ENCODE assay signal across 25 cellular contexts in the genomic region with DNA sequence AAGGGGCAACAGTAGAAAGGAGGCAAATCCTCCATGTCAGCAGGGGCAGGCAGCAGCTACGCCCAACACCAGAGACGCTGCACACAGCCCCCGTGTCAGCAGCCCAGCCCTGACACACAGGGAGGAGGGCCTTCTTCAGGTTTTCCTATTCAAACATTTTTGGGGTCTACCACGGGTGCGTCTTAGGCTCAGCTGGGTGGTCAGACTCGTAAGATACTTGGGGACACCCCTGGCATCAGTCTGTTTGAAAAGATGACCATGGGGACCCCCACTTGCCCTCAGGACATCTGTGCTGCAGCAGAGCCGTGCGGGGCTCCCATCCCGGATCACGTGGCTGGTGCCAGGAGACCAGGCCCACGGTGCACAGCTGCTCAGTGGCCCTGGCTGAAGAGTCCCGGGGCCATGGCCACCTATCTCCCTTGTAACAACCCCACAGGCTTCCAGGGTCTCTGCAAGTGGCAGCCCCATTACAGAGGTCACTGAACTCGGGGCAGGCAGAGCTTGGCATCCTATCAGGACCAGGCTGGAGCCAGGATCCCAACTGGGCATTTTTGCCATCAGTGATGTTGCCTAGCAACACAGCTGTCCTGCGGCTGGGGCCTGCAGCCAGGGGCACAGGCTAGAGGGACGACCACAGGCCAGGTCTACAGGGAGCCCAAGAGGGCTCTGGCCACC.
DNase-seq lines count a peak whose midpoint lies in the region; ATAC-seq and TF ChIP-seq lines count a peak whose summit lies in the region.
"Had no signal": no experiment of that assay in that cellular context is flagged by ENCODE, and none has a peak within 500 bp of the region (broad histone marks: within the 10 kb centered on the region; RNA-seq: fewer than 3 reads in every experiment).

No MANE protein-coding gene starts in this region.

- no peak overlapping the region for H3K27ac ChIP-seq in heart right ventricle
- H3K27ac ChIP-seq in neural progenitor cell, result no peak overlapping the region
- no peak overlapping the region for H3K27ac ChIP-seq in vagina
- H3K27ac ChIP-seq: RWPE1, WERI-Rb-1 had no signal

- ATAC-seq in heart right ventricle (peak in 7 of 8 donors; percentile 21 to 63 (median 33)), left ventricle myocardium superior (peak; percentile 69)

- H3K27me3 Mint-ChIP-seq in neural progenitor cell (ENCODE audit: insufficient read depth, low read depth), result no peaks in the 10 kb centered on the region
- H3K27me3 Mint-ChIP-seq: naive B cell had no signal

- no peak overlapping the region for H2AFZ ChIP-seq in neural progenitor cell (replicated peaks)

- peaks cover 4% of the 10 kb centered on the region for H3K9me3 Mint-ChIP-seq in neural progenitor cell
- H3K9me3 Mint-ChIP-seq: activated naive CD4-positive, alpha-beta T cell treated with anti-CD3 and anti-CD28 coated beads, Interleukin-2, amount 10 ng/mL, durations not matched to agents 7 days and 5 days; activated T-helper 1 cell treated with anti-CD3 and anti-CD28 coated beads, Interleukin-12 subunit alpha, Interleukin-12 subunit beta, Interleukin-2, Interleukin-4 antibody, amounts not matched to agents 30 ng/mL and 10 ng/mL and 1 ng/mL, durations not matched to agents 14 hours and 24 hours and 36 hours; HFFc6 had no signal

- no peak overlapping the region for H3K9ac ChIP-seq in neural progenitor cell

- intact Hi-C loops in heart right ventricle (cut with DNase I) (no loop called here), cardiac septum (cut with DNase I) (no loop called here), left ventricle myocardium superior (cut with micrococcal nuclease) (no loop called here), vagina (cut with DNase I) (no loop called here)

- H3K79me2 ChIP-seq in neural progenitor cell (ENCODE audit: low read depth), result no peaks in the 10 kb centered on the region

- peaks cover 0 to 10% (median 0%) of the 10 kb centered on the region in 9 donors for H3K4me1 ChIP-seq in heart right ventricle
- H3K4me1 ChIP-seq in neural progenitor cell, result no peaks in the 10 kb centered on the region
- H3K4me1 ChIP-seq in vagina, result no peaks in the 10 kb centered on the region
- H3K4me1 ChIP-seq: Caco-2 had no signal

- no peak overlapping the region for H3K4me3 ChIP-seq in heart right ventricle
- H3K4me3 ChIP-seq in neural progenitor cell, result no peak overlapping the region
- H3K4me3 ChIP-seq in vagina, result no peak overlapping the region
- H3K4me3 ChIP-seq: smooth muscle cell had no signal

- WGBS in heart right ventricle, 2 donors, result 75 to 77% methylated on average over 15 of the region's 15 CpGs

- no peak overlapping the region for H3K4me3 Mint-ChIP-seq in neural progenitor cell
- H3K4me3 Mint-ChIP-seq: activated naive CD4-positive, alpha-beta T cell treated with anti-CD3 and anti-CD28 coated beads, Interleukin-2, amount 10 ng/mL, durations not matched to agents 7 days and 5 days; activated T-helper 1 cell treated with anti-CD3 and anti-CD28 coated beads, Interleukin-12 subunit alpha, Interleukin-12 subunit beta, Interleukin-2, Interleukin-4 antibody, amounts not matched to agents 30 ng/mL and 10 ng/mL and 1 ng/mL, durations not matched to agents 14 hours and 24 hours and 36 hours; brain; HFFc6; naive B cell had no signal

- no peak for TF ChIP-seq POLR2A in vagina (IDR thresholded peaks at IDR 0.05)

- TF ChIP-seq CTCF in heart right ventricle (IDR thresholded peaks at IDR 0.05) (no peak), neural progenitor cell (IDR thresholded peaks at IDR 0.05) (no peak), vagina (IDR thresholded peaks at IDR 0.05) (no peak)

- no peak overlapping the region for H3K4me2 ChIP-seq in neural progenitor cell
- H3K4me2 ChIP-seq: smooth muscle cell had no signal

- DNase-seq in heart right ventricle (peak in 1 of 2 donors; percentile 37), cardiac septum (ENCODE audit: low spot score) (no peak), left ventricle myocardium superior (no peak), neural progenitor cell (ENCODE audit: low spot score) (no peak), vagina (ENCODE audit: extremely low spot score in 2 of 2) (peak; percentile 60 to 89), COLO829 (ENCODE audit: low spot score) (no peak), GDM1 (lab: John Stamatoyannopoulos, UW) (no peak)
- DNase-seq in activated CD4-positive, alpha-beta T cell treated with anti-CD3 and anti-CD28 coated beads for 1 hour, result no peak
- DNase-seq: ACHN; activated CD4-positive, alpha-beta T cell treated with anti-CD3 and anti-CD28 coated beads, Interleukin-2, amount 50 U/mL, for 1 hour; activated CD8-positive, alpha-beta memory T cell treated with anti-CD3 and anti-CD28 coated beads, Interleukin-2, amount 50 U/mL, for 4 hours; activated naive CD4-positive, alpha-beta T cell treated with anti-CD3 and anti-CD28 coated beads, Interleukin-2, amount 10 ng/mL, durations not matched to agents 7 days and 5 days; Caco-2; HFFc6; kidney glomerular epithelial cell; naive B cell; NCI-H1436 treated with DMSO at 0.1 percent for 48 hours; NCI-H345; NCI-H774; T-helper 9 cell; WERI-Rb-1 had no signal

- H3K9me3 ChIP-seq in heart right ventricle (no peaks in the 10 kb centered on the region), neural progenitor cell (ENCODE audit: low read depth) (no peaks in the 10 kb centered on the region), vagina (no peaks in the 10 kb centered on the region)
- H3K9me3 ChIP-seq: Caco-2 had no signal

- H3K27me3 ChIP-seq in heart right ventricle (peaks cover 0 to 5% (median 0%) of the 10 kb centered on the region in 7 donors), neural progenitor cell (no peaks in the 10 kb centered on the region), vagina (no peaks in the 10 kb centered on the region)

- H3K4me1 Mint-ChIP-seq in neural progenitor cell, result peaks cover 29% of the 10 kb centered on the region
- H3K4me1 Mint-ChIP-seq: activated naive CD4-positive, alpha-beta T cell treated with anti-CD3 and anti-CD28 coated beads, Interleukin-2, amount 10 ng/mL, durations not matched to agents 7 days and 5 days; naive B cell had no signal

- H3F3A ChIP-seq in neural progenitor cell (ENCODE audit: low read depth), result no peaks in the 10 kb centered on the region

- no peaks in the 10 kb centered on the region for H4K20me1 ChIP-seq in neural progenitor cell (ENCODE audit: low read depth)

- H3K36me3 Mint-ChIP-seq in neural progenitor cell, result peaks cover 2% of the 10 kb centered on the region
- H3K36me3 Mint-ChIP-seq: activated naive CD4-positive, alpha-beta T cell treated with anti-CD3 and anti-CD28 coated beads, Interleukin-2, amount 10 ng/mL, durations not matched to agents 7 days and 5 days; brain; naive B cell had no signal

- peak overlapping the region; percentile 33 for H3K27ac Mint-ChIP-seq in neural progenitor cell
- H3K27ac Mint-ChIP-seq: activated naive CD4-positive, alpha-beta T cell treated with anti-CD3 and anti-CD28 coated beads, Interleukin-2, amount 10 ng/mL, durations not matched to agents 7 days and 5 days; activated T-helper 1 cell treated with anti-CD3 and anti-CD28 coated beads, Interleukin-12 subunit alpha, Interleukin-12 subunit beta, Interleukin-2, Interleukin-4 antibody, amounts not matched to agents 30 ng/mL and 10 ng/mL and 1 ng/mL, durations not matched to agents 14 hours and 24 hours and 36 hours; brain; HFFc6; naive B cell had no signal

- no peaks in the 10 kb centered on the region for H3K36me3 ChIP-seq in heart right ventricle
- no peaks in the 10 kb centered on the region for H3K36me3 ChIP-seq in neural progenitor cell
- no peaks in the 10 kb centered on the region for H3K36me3 ChIP-seq in vagina
- H3K36me3 ChIP-seq: WERI-Rb-1 had no signal

Comparison
In these comparisons a context has a peak if more than half of its experiments do, and no peak if none do; other contexts are left out.
1. DNase-seq: peak in vagina (2 of 2); none in cardiac septum (single experiment), left ventricle myocardium superior (single experiment), neural progenitor cell (single experiment), COLO829 (single experiment), GDM1 (single experiment) and activated CD4-positive, alpha-beta T cell treated with anti-CD3 and anti-CD28 coated beads for 1 hour (single experiment).